Comparison of ENCODE assay signal across 22 cellular contexts in genomic region chr1:220915117-220915440, GRCh38. TPM values are rescaled to one million over a fixed set of nuclear protein-coding genes. Genes with fewer than 3 reads are reported as not detected.
DNase-seq lines count a peak whose midpoint lies in the region; ATAC-seq, FAIRE-seq and TF ChIP-seq lines count a peak whose summit lies in the region.
"Had no signal": no experiment of that assay in that cellular context is flagged by ENCODE, and none has a peak within 500 bp of the region (broad histone marks: within the 10 kb centered on the region; RNA-seq: fewer than 3 reads in every experiment).

No MANE protein-coding gene starts in this region.

- peaks cover 31% of the 10 kb centered on the region for H3K4me1 Mint-ChIP-seq in CD14-positive monocyte
- H3K4me1 Mint-ChIP-seq in stimulated activated memory B cell treated with anti-CD40 and anti-IgM and Interleukin-4, amounts not matched to agents 10 μg/mL and 1 μg/mL and 100 μg/mL, for 72 hours = peaks cover 27% of the 10 kb centered on the region
- no peaks in the 10 kb centered on the region for H3K4me1 Mint-ChIP-seq in effector memory CD8-positive, alpha-beta T cell (ENCODE audit: low read depth in 2 of 2)
- H3K4me1 Mint-ChIP-seq: CD4-positive, CD25-positive, alpha-beta regulatory T cell; CD8-positive, alpha-beta memory T cell; H9 had no signal

- TF ChIP-seq CTCF in CD14-positive monocyte (IDR thresholded peaks at IDR 0.05) (no peak), K562 (IDR thresholded peaks at IDR 0.05 in 2 of 3, conservative IDR thresholded peaks at IDR 0.05 in 1 of 3; ENCODE audit: insufficient read depth in 2 of 3, low read depth in 1 of 3, low read length in 3 of 3) (no peak)

- no peak for FAIRE-seq in K562 (lab: Jason Lieb, UNC)
- FAIRE-seq: A204.1, GM12878, H1 had no signal

- H3K9me1 ChIP-seq in K562 (ENCODE audit: control insufficient read depth, insufficient read depth, low read length) = no peaks in the 10 kb centered on the region

- no peak for TF ChIP-seq RAD21 in K562 (CRISPR knock-in tag; conservative IDR thresholded peaks at IDR 0.05 in 1 of 2, IDR thresholded peaks at IDR 0.05 in 1 of 2)

- H4K91ac ChIP-seq in mesenchymal stem cell (ENCODE audit: low read length) = no peak overlapping the region

- H3K27ac Mint-ChIP-seq in CD14-positive monocyte = peak overlapping the region in 2 of 7 donors; percentile 32 to 40
- peak overlapping the region; percentile 54 for H3K27ac Mint-ChIP-seq in stimulated activated memory B cell treated with anti-CD40 and anti-IgM and Interleukin-4, amounts not matched to agents 10 μg/mL and 1 μg/mL and 100 μg/mL, for 72 hours
- no peak overlapping the region for H3K27ac Mint-ChIP-seq in effector memory CD8-positive, alpha-beta T cell
- H3K27ac Mint-ChIP-seq: CD4-positive, CD25-positive, alpha-beta regulatory T cell; CD8-positive, alpha-beta memory T cell; H9 had no signal

- no peaks in the 10 kb centered on the region for H3K79me2 ChIP-seq in K562 (ENCODE audit: control insufficient read depth, insufficient read depth, low read length)

- WGBS in K562 (ENCODE audit: insufficient coverage, low coverage, missing lambda C conversion rate) = 5% methylated on average over 4 of the region's 4 CpGs
- 63% methylated on average over 4 of the region's 4 CpGs for WGBS in mesenchymal stem cell

- no peak for TF ChIP-seq POLR2A in K562 (conservative IDR thresholded peaks at IDR 0.05)

- H2AFZ ChIP-seq in K562 (ENCODE audit: low read depth, low read length) (no peak overlapping the region), mesenchymal stem cell (ENCODE audit: low read depth, low read length) (no peak overlapping the region)

- H3K9ac ChIP-seq in BLaER1 (no peak overlapping the region), K562 (ENCODE audit: insufficient read depth in 1 of 2, low read depth in 2 of 2, low read length in 2 of 2) (no peak overlapping the region), mesenchymal stem cell (ENCODE audit: low read length) (no peak overlapping the region)

- no peak overlapping the region for H3K18ac ChIP-seq in mesenchymal stem cell (ENCODE audit: low read depth in 1 of 2, low read length in 2 of 2)

- H3K4me2 ChIP-seq in BLaER1 (peak overlapping the region; percentile 58), K562 (ENCODE audit: insufficient read depth, low read length) (no peak overlapping the region), mesenchymal stem cell (ENCODE audit: low read length, poor library complexity, severe bottlenecking) (no peak overlapping the region)

- H3K9me3 ChIP-seq in BLaER1 (no peaks in the 10 kb centered on the region), K562 (replicated peaks; ENCODE audit: control insufficient read depth, insufficient read depth, low read depth, low read length) (no peaks in the 10 kb centered on the region), mesenchymal stem cell (ENCODE audit: control insufficient read depth, low read length) (no peaks in the 10 kb centered on the region)

- no peak overlapping the region for H2BK12ac ChIP-seq in mesenchymal stem cell (ENCODE audit: low read length in 2 of 2)

- no peak for DNase-seq in CD14-positive monocyte (ENCODE audit: low spot score)
- no peak for DNase-seq in K562 (ENCODE audit: extremely low read depth in 1 of 4, low spot score in 3 of 4)
- no peak for DNase-seq in mesenchymal stem cell
- no peak for DNase-seq in effector memory CD8-positive, alpha-beta T cell
- DNase-seq in activated effector memory CD4-positive, alpha-beta T cell treated with Interleukin-2 at 50 U/mL for 16 hours = no peak
- DNase-seq: ACHN; CD4-positive, CD25-positive, alpha-beta regulatory T cell; CD8-positive, alpha-beta memory T cell; COR-L47; DMS 273 treated with DMSO at 0.1 percent for 48 hours; DMS53; DND-41; EL; H9; IMR-90 had no signal

- H3K4me3 ChIP-seq in BLaER1 (no peak overlapping the region), K562 (no peak overlapping the region), mesenchymal stem cell (ENCODE audit: insufficient read depth in 1 of 2, low read depth in 1 of 2, low read length in 2 of 2) (no peak overlapping the region)
- H3K4me3 ChIP-seq: GM12878 had no signal

- peaks cover 2 to 9% (median 7%) of the 10 kb centered on the region in 3 donors for H3K27me3 Mint-ChIP-seq in CD14-positive monocyte (ENCODE audit: low read depth in 3 of 3)
- no peaks in the 10 kb centered on the region for H3K27me3 Mint-ChIP-seq in stimulated activated memory B cell treated with anti-CD40 and anti-IgM and Interleukin-4, amounts not matched to agents 10 μg/mL and 1 μg/mL and 100 μg/mL, for 72 hours
- H3K27me3 Mint-ChIP-seq in effector memory CD8-positive, alpha-beta T cell = peaks cover under 1 to 29% of the 10 kb centered on the region in 2 donors

- H3K27ac ChIP-seq in BLaER1 (0 out of 2 replicates have a peak overlapping the region, but pooled peaks have one; percentile 5), K562 (ENCODE audit: extremely low read depth, low read depth, low read length) (no peak overlapping the region), mesenchymal stem cell (ENCODE audit: low read length, poor library complexity, severe bottlenecking) (no peak overlapping the region)
- H3K27ac ChIP-seq: HL-60 had no signal

- H3K79me1 ChIP-seq in mesenchymal stem cell (replicated peaks; ENCODE audit: low read length, poor library complexity, severe bottlenecking) = no peaks in the 10 kb centered on the region

- H2BK120ac ChIP-seq in mesenchymal stem cell (ENCODE audit: low read depth, low read length) = no peak overlapping the region

- no peak overlapping the region for H3K23ac ChIP-seq in mesenchymal stem cell (ENCODE audit: low read length in 2 of 2)

- H3K4ac ChIP-seq in mesenchymal stem cell (ENCODE audit: low read depth in 1 of 2, low read length in 2 of 2) = no peak overlapping the region

- H3K14ac ChIP-seq in mesenchymal stem cell (ENCODE audit: low read length in 2 of 2) = no peak overlapping the region

- ATAC-seq in K562 = no peak
- ATAC-seq in stimulated activated memory B cell treated with anti-CD40 and anti-IgM and Interleukin-4, amounts not matched to agents 10 μg/mL and 1 μg/mL and 100 μg/mL, for 72 hours = no peak
- no peak for ATAC-seq in effector memory CD8-positive, alpha-beta T cell (replicated peaks)
- ATAC-seq: GM12878 had no signal

- H2BK15ac ChIP-seq in mesenchymal stem cell (ENCODE audit: low read depth, poor library complexity, severe bottlenecking) = no peak overlapping the region

- no peak overlapping the region for H2AK5ac ChIP-seq in mesenchymal stem cell (ENCODE audit: low read length, severe bottlenecking)

- CTCF ChIA-PET in K562 (lab: Yijun Ruan, JAX; ENCODE audit: low intra/inter-chr PET ratio) = no interaction called here

- peaks cover 0 to 3% of the 10 kb centered on the region in 2 donors for H3K36me3 Mint-ChIP-seq in CD14-positive monocyte
- H3K36me3 Mint-ChIP-seq in stimulated activated memory B cell treated with anti-CD40 and anti-IgM and Interleukin-4, amounts not matched to agents 10 μg/mL and 1 μg/mL and 100 μg/mL, for 72 hours = no peaks in the 10 kb centered on the region
- H3K36me3 Mint-ChIP-seq in effector memory CD8-positive, alpha-beta T cell (ENCODE audit: insufficient read depth) = no peaks in the 10 kb centered on the region
- H3K36me3 Mint-ChIP-seq: CD4-positive, CD25-positive, alpha-beta regulatory T cell; CD8-positive, alpha-beta memory T cell had no signal

- in situ Hi-C loops in K562 (cut with MboI) = no loop called here

- H3K4me3 Mint-ChIP-seq in CD14-positive monocyte = peak overlapping the region; percentile 20 to 86
- H3K4me3 Mint-ChIP-seq in stimulated activated memory B cell treated with anti-CD40 and anti-IgM and Interleukin-4, amounts not matched to agents 10 μg/mL and 1 μg/mL and 100 μg/mL, for 72 hours = no peak overlapping the region
- no peak overlapping the region for H3K4me3 Mint-ChIP-seq in effector memory CD8-positive, alpha-beta T cell
- H3K4me3 Mint-ChIP-seq: CD8-positive, alpha-beta memory T cell; H9 had no signal

- H3K27me3 ChIP-seq in BLaER1 (no peaks in the 10 kb centered on the region), K562 (ENCODE audit: control insufficient read depth in 2 of 2, insufficient read depth in 2 of 2, low read length in 2 of 2) (peaks cover 0 to 3% of the 10 kb centered on the region in 2 experiments; a peak in 1 of 5 replicates), mesenchymal stem cell (ENCODE audit: control insufficient read depth in 1 of 2, insufficient read depth in 1 of 2, low read length in 2 of 2) (no peaks in the 10 kb centered on the region)

- no peak for TF ChIP-seq EP300 in K562 (IDR thresholded peaks at IDR 0.05; ENCODE audit: low read length)

- H4K8ac ChIP-seq in mesenchymal stem cell (ENCODE audit: low read length) = no peak overlapping the region

- no TSS peak for BruUV-seq in K562 (replicated peaks; lab: Mats Ljungman, UMichigan)

- no peak overlapping the region for H2BK5ac ChIP-seq in mesenchymal stem cell (ENCODE audit: low read depth, low read length, poor library complexity, severe bottlenecking)

- H4K20me1 ChIP-seq in BLaER1 (no peaks in the 10 kb centered on the region), K562 (replicated peaks; ENCODE audit: control insufficient read depth, insufficient read depth, low read length) (no peaks in the 10 kb centered on the region)

- H3K4me1 ChIP-seq in BLaER1 (peaks cover 16% of the 10 kb centered on the region), K562 (replicated peaks in 1 of 2; ENCODE audit: control insufficient read depth in 2 of 2, insufficient read depth in 2 of 2, low read length in 2 of 2) (no peaks in the 10 kb centered on the region), mesenchymal stem cell (ENCODE audit: control insufficient read depth, insufficient read depth, low read depth, low read length) (no peaks in the 10 kb centered on the region)

- H3K36me3 ChIP-seq in BLaER1 (no peaks in the 10 kb centered on the region), K562 (ENCODE audit: control insufficient read depth, insufficient read depth, low read length) (no peaks in the 10 kb centered on the region), mesenchymal stem cell (ENCODE audit: control insufficient read depth in 1 of 2, insufficient read depth in 2 of 2, low read depth in 1 of 2, low read length in 2 of 2) (no peaks in the 10 kb centered on the region)

- H3K9me3 Mint-ChIP-seq in CD14-positive monocyte = no peaks in the 10 kb centered on the region
- H3K9me3 Mint-ChIP-seq in stimulated activated memory B cell treated with anti-CD40 and anti-IgM and Interleukin-4, amounts not matched to agents 10 μg/mL and 1 μg/mL and 100 μg/mL, for 72 hours = no peaks in the 10 kb centered on the region
- no peaks in the 10 kb centered on the region for H3K9me3 Mint-ChIP-seq in effector memory CD8-positive, alpha-beta T cell
- H3K9me3 Mint-ChIP-seq: CD4-positive, CD25-positive, alpha-beta regulatory T cell; H9 had no signal

- POLR2A ChIA-PET in K562 (lab: Yijun Ruan, JAX) = interaction anchor here (0.6 to 1.4 kb wide), 2 partner anchors 28 to 49 kb away, joined by 3 to 4 read pairs; no protein-coding TSS in a partner anchor

- intact Hi-C loops in CD14-positive monocyte (cut with micrococcal nuclease) = no loop called here
- intact Hi-C loops in K562 (cut with micrococcal nuclease) = no loop called here

RNA-seq across cellular contexts. Expression of gene HLX, which starts 35.8 kb away (rescaled TPM):
- 10 to 100 TPM; 17.1 to 17.6 TPM for polyA plus RNA-seq in CD14-positive monocyte
- total RNA-seq in K562 (2011; cell fraction: chromatin; rRNA removed; ENCODE audit: low replicate concordance) = 1.3 and 1.6 TPM in 2 replicates
- 1.1 and 2.3 TPM in 2 replicates for total RNA-seq in K562 (2011; cell fraction: nucleolus; rRNA removed)
- total RNA-seq in K562 (2011; cell fraction: nucleoplasm; rRNA removed) = 1.2 and 1.5 TPM in 2 replicates
- total RNA-seq in K562 (2014; rRNA removed) = 2.2 and 2.6 TPM in 2 replicates
- 0.69 and 0.70 TPM in 2 replicates for total RNA-seq in K562 (2014; rRNA removed; fragmentation: Illumina TruSeq; extraction: Trizol)
- 1.2 and 1.7 TPM in 2 replicates for total RNA-seq in K562 (2015; rRNA removed; fragmentation: Illumina TruSeq; extraction: Trizol)
- total RNA-seq in K562 (2021) = 2.3 and 3.0 TPM in 2 replicates
- 0.05 and 0.21 TPM in 2 replicates for polyA plus RNA-seq in K562 (2011; rRNA removed)
- 0.01 and 0.72 TPM in 2 replicates for polyA plus RNA-seq in K562 (2011; cell fraction: cytosol; rRNA removed)
- 0.18 and 1.6 TPM in 2 replicates for polyA plus RNA-seq in K562 (2011; cell fraction: nucleus; rRNA removed)
- polyA plus RNA-seq in K562 (2012) = 2.7 and 3.6 TPM in 2 replicates
- polyA plus RNA-seq in K562 (2014; fragmentation: Illumina TruSeq; extraction: Trizol) = 1.6 and 2.8 TPM in 2 replicates
- polyA plus RNA-seq in K562 (2014; fragmentation: Nextera tagmentation; extraction: Ambion mirVana) = under 1 TPM; 0.10 TPM
- polyA plus RNA-seq in K562 (2014; rRNA removed) = 1.7 and 2.4 TPM in 2 replicates
- polyA minus RNA-seq in K562 (2011; rRNA and poly(A)+ RNA removed) = 0.06 and 0.21 TPM in 2 replicates
- 0.67 TPM in 1 of 2 replicates, not detected in the other for polyA minus RNA-seq in K562 (2011; cell fraction: cytosol; rRNA and poly(A)+ RNA removed)
- polyA minus RNA-seq in K562 (2011; cell fraction: nucleus; rRNA and poly(A)+ RNA removed) = 0.22 and 0.54 TPM in 2 replicates
- polyA plus RNA-seq in mesenchymal stem cell (2013, experiment 1 of 2) = 37.2 TPM
- polyA plus RNA-seq in mesenchymal stem cell (2013, experiment 2 of 2) = 35.9 TPM
- total RNA-seq: CD8-positive, alpha-beta memory T cell; G401 had no signal
- polyA plus RNA-seq: CD4-positive, CD25-positive, alpha-beta regulatory T cell; CD8-positive, alpha-beta memory T cell had no signal

Comparison
In these comparisons a context has a peak if more than half of its experiments do, and no peak if none do; other contexts are left out.
1. H3K4me3 Mint-ChIP-seq: peak in CD14-positive monocyte (2 of 2); none in stimulated activated memory B cell treated with anti-CD40 and anti-IgM and Interleukin-4, amounts not matched to agents 10 μg/mL and 1 μg/mL and 100 μg/mL, for 72 hours (single experiment) and effector memory CD8-positive, alpha-beta T cell (0 of 2).